ENCODE assay signal across 35 cellular contexts in genomic region chr10:81569488-81569887, GRCh38.
"Had no signal": no experiment of that assay in that cellular context is flagged by ENCODE, and none has a peak within 500 bp of the region (broad histone marks: within the 10 kb centered on the region; RNA-seq: fewer than 3 reads in every experiment).

No MANE protein-coding gene starts in this region.

- ATAC-seq: activated CD8-positive, alpha-beta memory T cell treated with anti-CD3 and anti-CD28 coated beads, Interleukin-2, amount 10 ng/mL, durations not matched to agents 7 days and 5 days; Panc1 had no signal

- H3K4me3 Mint-ChIP-seq: activated CD4-positive, alpha-beta memory T cell treated with anti-CD3 and anti-CD28 coated beads, Interleukin-2, amount 10 ng/mL, durations not matched to agents 7 days and 5 days; activated CD8-positive, alpha-beta memory T cell treated with anti-CD3 and anti-CD28 coated beads, Interleukin-2, amount 10 ng/mL, durations not matched to agents 7 days and 5 days; activated naive CD4-positive, alpha-beta T cell treated with anti-CD3 and anti-CD28 coated beads, Interleukin-2, amount 10 ng/mL, durations not matched to agents 7 days and 5 days; activated naive CD8-positive, alpha-beta T cell; activated naive CD8-positive, alpha-beta T cell treated with anti-CD3 and anti-CD28 coated beads, Interleukin-2, amount 50 U/mL, for 24 hours had no signal

- H3K27ac Mint-ChIP-seq: activated CD4-positive, alpha-beta memory T cell treated with anti-CD3 and anti-CD28 coated beads, Interleukin-2, amount 10 ng/mL, durations not matched to agents 7 days and 5 days; activated CD8-positive, alpha-beta memory T cell treated with anti-CD3 and anti-CD28 coated beads, Interleukin-2, amount 10 ng/mL, durations not matched to agents 7 days and 5 days; activated naive CD4-positive, alpha-beta T cell treated with anti-CD3 and anti-CD28 coated beads, Interleukin-2, amount 10 ng/mL, durations not matched to agents 7 days and 5 days; activated naive CD8-positive, alpha-beta T cell; activated naive CD8-positive, alpha-beta T cell treated with anti-CD3 and anti-CD28 coated beads, Interleukin-2, amount 50 U/mL, for 24 hours had no signal

- H3K36me3 Mint-ChIP-seq: activated CD8-positive, alpha-beta memory T cell treated with anti-CD3 and anti-CD28 coated beads, Interleukin-2, amount 10 ng/mL, durations not matched to agents 7 days and 5 days; activated naive CD4-positive, alpha-beta T cell treated with anti-CD3 and anti-CD28 coated beads, Interleukin-2, amount 10 ng/mL, durations not matched to agents 7 days and 5 days; activated naive CD8-positive, alpha-beta T cell had no signal

- H3K9me3 ChIP-seq: MG63 had no signal

- H3K36me3 ChIP-seq: brain microvascular endothelial cell, MG63, WERI-Rb-1 had no signal

- H3K27me3 ChIP-seq: brain microvascular endothelial cell, MG63 had no signal

- H3K27ac ChIP-seq: brain microvascular endothelial cell, WERI-Rb-1 had no signal

- H3K4me3 ChIP-seq: MG63 had no signal

- H3K4me1 Mint-ChIP-seq: activated CD4-positive, alpha-beta memory T cell treated with anti-CD3 and anti-CD28 coated beads, Interleukin-2, amount 10 ng/mL, durations not matched to agents 7 days and 5 days; activated CD8-positive, alpha-beta memory T cell treated with anti-CD3 and anti-CD28 coated beads, Interleukin-2, amount 10 ng/mL, durations not matched to agents 7 days and 5 days; activated naive CD4-positive, alpha-beta T cell treated with anti-CD3 and anti-CD28 coated beads, Interleukin-2, amount 10 ng/mL, durations not matched to agents 7 days and 5 days had no signal

- DNase-seq: activated CD4-positive, alpha-beta memory T cell treated with anti-CD3 and anti-CD28 coated beads, Interleukin-2, amount 10 ng/mL, durations not matched to agents 7 days and 5 days; activated CD4-positive, alpha-beta T cell treated with anti-CD3 and anti-CD28 coated beads for 1 hour; activated CD4-positive, alpha-beta T cell treated with anti-CD3 and anti-CD28 coated beads for 48 hours; activated CD4-positive, CD25-positive, alpha-beta regulatory T cell; activated CD8-positive, alpha-beta memory T cell treated with anti-CD3 and anti-CD28 coated beads for 24 hours; activated CD8-positive, alpha-beta memory T cell treated with anti-CD3 and anti-CD28 coated beads, Interleukin-2, amount 10 ng/mL, durations not matched to agents 7 days and 5 days; activated CD8-positive, alpha-beta memory T cell treated with anti-CD3 and anti-CD28 coated beads, Interleukin-2, amount 50 U/mL, for 48 hours; activated effector memory CD4-positive, alpha-beta T cell treated with Interleukin-2 at 50 U/mL for 16 hours; activated naive CD4-positive, alpha-beta T cell treated with anti-CD3 and anti-CD28 coated beads, Interleukin-2, amount 10 ng/mL, durations not matched to agents 7 days and 5 days; activated naive CD8-positive, alpha-beta T cell treated with anti-CD3 and anti-CD28 coated beads, Interleukin-2, amount 50 U/mL, for 24 hours; activated T-cell treated with anti-CD3 and anti-CD28 coated beads, Interleukin-2, amount 50 U/mL, for 48 hours; anterior cingulate cortex; brain microvascular endothelial cell; Kasumi-1; KBM-7; MG63; NCI-H1048; NCI-H1105 treated with DMSO at 0.1 percent for 48 hours; NCI-H1436; NCI-H1694; NCI-H1930; NCI-H2081 treated with DMSO at 0.1 percent for 48 hours; NCI-H226; NCI-H446 treated with DMSO at 0.1 percent for 48 hours; NCI-H524; NCI-H69; NCI-H82; RPMI8226; SW 1271; T-helper 1 cell; T-helper 2 cell; T-helper 9 cell; WERI-Rb-1 had no signal

- H3K27me3 Mint-ChIP-seq: activated CD4-positive, alpha-beta memory T cell treated with anti-CD3 and anti-CD28 coated beads, Interleukin-2, amount 10 ng/mL, durations not matched to agents 7 days and 5 days; activated CD8-positive, alpha-beta memory T cell treated with anti-CD3 and anti-CD28 coated beads, Interleukin-2, amount 10 ng/mL, durations not matched to agents 7 days and 5 days; activated naive CD4-positive, alpha-beta T cell treated with anti-CD3 and anti-CD28 coated beads, Interleukin-2, amount 10 ng/mL, durations not matched to agents 7 days and 5 days; activated naive CD8-positive, alpha-beta T cell; activated naive CD8-positive, alpha-beta T cell treated with anti-CD3 and anti-CD28 coated beads, Interleukin-2, amount 50 U/mL, for 24 hours had no signal
